1 cellular context compared by ENCODE assay signal in genomic region chr3:142447852-142448315, GRCh38.
TF ChIP-seq lines count a peak whose summit lies in the region.

Gene XRN1, minus strand, starts transcription at chr3:142448037. Its CDS starts 93 bp downstream, at chr3:142447944.

TF ChIP-seq in HepG2, 621 proteins besides CTCF, POLR2A, EP300 and RAD21 (continued from another document and continues in another):
- TF ChIP-seq, protein P1, sequence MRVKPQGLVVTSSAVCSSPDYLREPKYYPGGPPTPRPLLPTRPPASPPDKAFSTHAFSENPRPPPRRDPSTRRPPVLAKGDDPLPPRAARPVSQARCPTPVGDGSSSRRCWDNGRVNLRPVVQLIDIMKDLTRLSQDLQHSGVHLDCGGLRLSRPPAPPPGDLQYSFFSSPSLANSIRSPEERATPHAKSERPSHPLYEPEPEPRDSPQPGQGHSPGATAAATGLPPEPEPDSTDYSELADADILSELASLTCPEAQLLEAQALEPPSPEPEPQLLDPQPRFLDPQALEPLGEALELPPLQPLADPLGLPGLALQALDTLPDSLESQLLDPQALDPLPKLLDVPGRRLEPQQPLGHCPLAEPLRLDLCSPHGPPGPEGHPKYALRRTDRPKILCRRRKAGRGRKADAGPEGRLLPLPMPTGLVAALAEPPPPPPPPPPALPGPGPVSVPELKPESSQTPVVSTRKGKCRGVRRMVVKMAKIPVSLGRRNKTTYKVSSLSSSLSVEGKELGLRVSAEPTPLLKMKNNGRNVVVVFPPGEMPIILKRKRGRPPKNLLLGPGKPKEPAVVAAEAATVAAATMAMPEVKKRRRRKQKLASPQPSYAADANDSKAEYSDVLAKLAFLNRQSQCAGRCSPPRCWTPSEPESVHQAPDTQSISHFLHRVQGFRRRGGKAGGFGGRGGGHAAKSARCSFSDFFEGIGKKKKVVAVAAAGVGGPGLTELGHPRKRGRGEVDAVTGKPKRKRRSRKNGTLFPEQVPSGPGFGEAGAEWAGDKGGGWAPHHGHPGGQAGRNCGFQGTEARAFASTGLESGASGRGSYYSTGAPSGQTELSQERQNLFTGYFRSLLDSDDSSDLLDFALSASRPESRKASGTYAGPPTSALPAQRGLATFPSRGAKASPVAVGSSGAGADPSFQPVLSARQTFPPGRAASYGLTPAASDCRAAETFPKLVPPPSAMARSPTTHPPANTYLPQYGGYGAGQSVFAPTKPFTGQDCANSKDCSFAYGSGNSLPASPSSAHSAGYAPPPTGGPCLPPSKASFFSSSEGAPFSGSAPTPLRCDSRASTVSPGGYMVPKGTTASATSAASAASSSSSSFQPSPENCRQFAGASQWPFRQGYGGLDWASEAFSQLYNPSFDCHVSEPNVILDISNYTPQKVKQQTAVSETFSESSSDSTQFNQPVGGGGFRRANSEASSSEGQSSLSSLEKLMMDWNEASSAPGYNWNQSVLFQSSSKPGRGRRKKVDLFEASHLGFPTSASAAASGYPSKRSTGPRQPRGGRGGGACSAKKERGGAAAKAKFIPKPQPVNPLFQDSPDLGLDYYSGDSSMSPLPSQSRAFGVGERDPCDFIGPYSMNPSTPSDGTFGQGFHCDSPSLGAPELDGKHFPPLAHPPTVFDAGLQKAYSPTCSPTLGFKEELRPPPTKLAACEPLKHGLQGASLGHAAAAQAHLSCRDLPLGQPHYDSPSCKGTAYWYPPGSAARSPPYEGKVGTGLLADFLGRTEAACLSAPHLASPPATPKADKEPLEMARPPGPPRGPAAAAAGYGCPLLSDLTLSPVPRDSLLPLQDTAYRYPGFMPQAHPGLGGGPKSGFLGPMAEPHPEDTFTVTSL (CRISPR knock-in tag; IDR thresholded peaks at IDR 0.05; ENCODE audit: borderline replicate concordance): no peak
- TF ChIP-seq RFXANK (CRISPR knock-in tag; IDR thresholded peaks at IDR 0.05): 0 out of 2 replicates have a peak, but pooled peaks have one; percentile 35
- TF ChIP-seq, protein P2, sequence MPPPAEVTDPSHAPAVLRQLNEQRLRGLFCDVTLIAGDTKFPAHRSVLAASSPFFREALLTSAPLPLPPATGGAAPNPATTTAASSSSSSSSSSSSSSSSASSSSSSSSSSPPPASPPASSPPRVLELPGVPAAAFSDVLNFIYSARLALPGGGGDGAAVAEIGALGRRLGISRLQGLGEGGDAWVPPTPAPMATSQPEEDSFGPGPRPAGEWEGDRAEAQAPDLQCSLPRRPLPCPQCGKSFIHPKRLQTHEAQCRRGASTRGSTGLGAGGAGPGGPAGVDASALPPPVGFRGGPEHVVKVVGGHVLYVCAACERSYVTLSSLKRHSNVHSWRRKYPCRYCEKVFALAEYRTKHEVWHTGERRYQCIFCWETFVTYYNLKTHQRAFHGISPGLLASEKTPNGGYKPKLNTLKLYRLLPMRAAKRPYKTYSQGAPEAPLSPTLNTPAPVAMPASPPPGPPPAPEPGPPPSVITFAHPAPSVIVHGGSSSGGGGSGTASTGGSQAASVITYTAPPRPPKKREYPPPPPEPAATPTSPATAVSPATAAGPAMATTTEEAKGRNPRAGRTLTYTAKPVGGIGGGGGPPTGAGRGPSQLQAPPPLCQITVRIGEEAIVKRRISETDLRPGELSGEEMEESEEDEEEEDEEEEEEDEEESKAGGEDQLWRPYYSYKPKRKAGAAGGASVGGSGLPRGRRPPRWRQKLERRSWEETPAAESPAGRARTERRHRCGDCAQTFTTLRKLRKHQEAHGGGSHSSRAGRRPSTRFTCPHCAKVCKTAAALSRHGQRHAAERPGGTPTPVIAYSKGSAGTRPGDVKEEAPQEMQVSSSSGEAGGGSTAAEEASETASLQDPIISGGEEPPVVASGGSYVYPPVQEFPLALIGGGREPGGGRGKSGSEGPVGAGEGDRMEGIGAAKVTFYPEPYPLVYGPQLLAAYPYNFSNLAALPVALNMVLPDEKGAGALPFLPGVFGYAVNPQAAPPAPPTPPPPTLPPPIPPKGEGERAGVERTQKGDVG (CRISPR knock-in tag; IDR thresholded peaks at IDR 0.05; ENCODE audit: borderline replicate concordance): no peak; the same call in 1 of the 2 replicates
- no peak for TF ChIP-seq JUNB (CRISPR knock-in tag; IDR thresholded peaks at IDR 0.05; ENCODE audit: borderline replicate concordance)
- TF ChIP-seq SUZ12 (IDR thresholded peaks at IDR 0.05; ENCODE audit: low read depth, low read length): no peak
- peak; percentile 82 for TF ChIP-seq YY1 (IDR thresholded peaks at IDR 0.05; ENCODE audit: insufficient read depth, insufficient replicate concordance, low read depth, low read length)
- TF ChIP-seq GFI1 (CRISPR knock-in tag; IDR thresholded peaks at IDR 0.05; ENCODE audit: borderline replicate concordance): no peak
- TF ChIP-seq KAT8 (CRISPR knock-in tag; IDR thresholded peaks at IDR 0.05): peak; percentile 96
- no peak for TF ChIP-seq ZNF10 (CRISPR knock-in tag; IDR thresholded peaks at IDR 0.05; ENCODE audit: borderline replicate concordance, low read depth)
- TF ChIP-seq, protein P3, sequence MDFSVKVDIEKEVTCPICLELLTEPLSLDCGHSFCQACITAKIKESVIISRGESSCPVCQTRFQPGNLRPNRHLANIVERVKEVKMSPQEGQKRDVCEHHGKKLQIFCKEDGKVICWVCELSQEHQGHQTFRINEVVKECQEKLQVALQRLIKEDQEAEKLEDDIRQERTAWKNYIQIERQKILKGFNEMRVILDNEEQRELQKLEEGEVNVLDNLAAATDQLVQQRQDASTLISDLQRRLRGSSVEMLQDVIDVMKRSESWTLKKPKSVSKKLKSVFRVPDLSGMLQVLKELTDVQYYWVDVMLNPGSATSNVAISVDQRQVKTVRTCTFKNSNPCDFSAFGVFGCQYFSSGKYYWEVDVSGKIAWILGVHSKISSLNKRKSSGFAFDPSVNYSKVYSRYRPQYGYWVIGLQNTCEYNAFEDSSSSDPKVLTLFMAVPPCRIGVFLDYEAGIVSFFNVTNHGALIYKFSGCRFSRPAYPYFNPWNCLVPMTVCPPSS (IDR thresholded peaks at IDR 0.05): no peak
- TF ChIP-seq ZNF30 (CRISPR knock-in tag; IDR thresholded peaks at IDR 0.05): no peak
- TF ChIP-seq ZFAT (CRISPR knock-in tag; conservative IDR thresholded peaks at IDR 0.05): no peak
- TF ChIP-seq, protein P4, sequence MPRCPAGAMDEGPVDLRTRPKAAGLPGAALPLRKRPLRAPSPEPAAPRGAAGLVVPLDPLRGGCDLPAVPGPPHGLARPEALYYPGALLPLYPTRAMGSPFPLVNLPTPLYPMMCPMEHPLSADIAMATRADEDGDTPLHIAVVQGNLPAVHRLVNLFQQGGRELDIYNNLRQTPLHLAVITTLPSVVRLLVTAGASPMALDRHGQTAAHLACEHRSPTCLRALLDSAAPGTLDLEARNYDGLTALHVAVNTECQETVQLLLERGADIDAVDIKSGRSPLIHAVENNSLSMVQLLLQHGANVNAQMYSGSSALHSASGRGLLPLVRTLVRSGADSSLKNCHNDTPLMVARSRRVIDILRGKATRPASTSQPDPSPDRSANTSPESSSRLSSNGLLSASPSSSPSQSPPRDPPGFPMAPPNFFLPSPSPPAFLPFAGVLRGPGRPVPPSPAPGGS (CRISPR knock-in tag; IDR thresholded peaks at IDR 0.05): peak; percentile 89
- no peak for TF ChIP-seq THAP8 (CRISPR knock-in tag; IDR thresholded peaks at IDR 0.05; ENCODE audit: borderline replicate concordance)
- TF ChIP-seq ADNP (CRISPR knock-in tag; IDR thresholded peaks at IDR 0.05): no peak
- TF ChIP-seq U2AF1 (optimal IDR thresholded peaks at IDR 0.05; ENCODE audit: low read depth, low read length): peak; percentile 44
- peak; percentile 64; the same call in 1 of the 2 replicates for TF ChIP-seq ZNF350 (CRISPR knock-in tag; IDR thresholded peaks at IDR 0.05; ENCODE audit: borderline replicate concordance, low read depth)
- TF ChIP-seq, protein P5, sequence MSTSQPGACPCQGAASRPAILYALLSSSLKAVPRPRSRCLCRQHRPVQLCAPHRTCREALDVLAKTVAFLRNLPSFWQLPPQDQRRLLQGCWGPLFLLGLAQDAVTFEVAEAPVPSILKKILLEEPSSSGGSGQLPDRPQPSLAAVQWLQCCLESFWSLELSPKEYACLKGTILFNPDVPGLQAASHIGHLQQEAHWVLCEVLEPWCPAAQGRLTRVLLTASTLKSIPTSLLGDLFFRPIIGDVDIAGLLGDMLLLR (CRISPR knock-in tag; IDR thresholded peaks at IDR 0.05): no peak
- TF ChIP-seq ZBTB46 (CRISPR knock-in tag; IDR thresholded peaks at IDR 0.05; ENCODE audit: borderline replicate concordance): no peak
- TF ChIP-seq, protein P6, sequence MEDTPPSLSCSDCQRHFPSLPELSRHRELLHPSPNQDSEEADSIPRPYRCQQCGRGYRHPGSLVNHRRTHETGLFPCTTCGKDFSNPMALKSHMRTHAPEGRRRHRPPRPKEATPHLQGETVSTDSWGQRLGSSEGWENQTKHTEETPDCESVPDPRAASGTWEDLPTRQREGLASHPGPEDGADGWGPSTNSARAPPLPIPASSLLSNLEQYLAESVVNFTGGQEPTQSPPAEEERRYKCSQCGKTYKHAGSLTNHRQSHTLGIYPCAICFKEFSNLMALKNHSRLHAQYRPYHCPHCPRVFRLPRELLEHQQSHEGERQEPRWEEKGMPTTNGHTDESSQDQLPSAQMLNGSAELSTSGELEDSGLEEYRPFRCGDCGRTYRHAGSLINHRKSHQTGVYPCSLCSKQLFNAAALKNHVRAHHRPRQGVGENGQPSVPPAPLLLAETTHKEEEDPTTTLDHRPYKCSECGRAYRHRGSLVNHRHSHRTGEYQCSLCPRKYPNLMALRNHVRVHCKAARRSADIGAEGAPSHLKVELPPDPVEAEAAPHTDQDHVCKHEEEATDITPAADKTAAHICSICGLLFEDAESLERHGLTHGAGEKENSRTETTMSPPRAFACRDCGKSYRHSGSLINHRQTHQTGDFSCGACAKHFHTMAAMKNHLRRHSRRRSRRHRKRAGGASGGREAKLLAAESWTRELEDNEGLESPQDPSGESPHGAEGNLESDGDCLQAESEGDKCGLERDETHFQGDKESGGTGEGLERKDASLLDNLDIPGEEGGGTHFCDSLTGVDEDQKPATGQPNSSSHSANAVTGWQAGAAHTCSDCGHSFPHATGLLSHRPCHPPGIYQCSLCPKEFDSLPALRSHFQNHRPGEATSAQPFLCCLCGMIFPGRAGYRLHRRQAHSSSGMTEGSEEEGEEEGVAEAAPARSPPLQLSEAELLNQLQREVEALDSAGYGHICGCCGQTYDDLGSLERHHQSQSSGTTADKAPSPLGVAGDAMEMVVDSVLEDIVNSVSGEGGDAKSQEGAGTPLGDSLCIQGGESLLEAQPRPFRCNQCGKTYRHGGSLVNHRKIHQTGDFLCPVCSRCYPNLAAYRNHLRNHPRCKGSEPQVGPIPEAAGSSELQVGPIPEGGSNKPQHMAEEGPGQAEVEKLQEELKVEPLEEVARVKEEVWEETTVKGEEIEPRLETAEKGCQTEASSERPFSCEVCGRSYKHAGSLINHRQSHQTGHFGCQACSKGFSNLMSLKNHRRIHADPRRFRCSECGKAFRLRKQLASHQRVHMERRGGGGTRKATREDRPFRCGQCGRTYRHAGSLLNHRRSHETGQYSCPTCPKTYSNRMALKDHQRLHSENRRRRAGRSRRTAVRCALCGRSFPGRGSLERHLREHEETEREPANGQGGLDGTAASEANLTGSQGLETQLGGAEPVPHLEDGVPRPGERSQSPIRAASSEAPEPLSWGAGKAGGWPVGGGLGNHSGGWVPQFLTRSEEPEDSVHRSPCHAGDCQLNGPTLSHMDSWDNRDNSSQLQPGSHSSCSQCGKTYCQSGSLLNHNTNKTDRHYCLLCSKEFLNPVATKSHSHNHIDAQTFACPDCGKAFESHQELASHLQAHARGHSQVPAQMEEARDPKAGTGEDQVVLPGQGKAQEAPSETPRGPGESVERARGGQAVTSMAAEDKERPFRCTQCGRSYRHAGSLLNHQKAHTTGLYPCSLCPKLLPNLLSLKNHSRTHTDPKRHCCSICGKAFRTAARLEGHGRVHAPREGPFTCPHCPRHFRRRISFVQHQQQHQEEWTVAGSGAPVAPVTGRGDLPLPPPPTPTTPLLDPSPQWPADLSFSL (CRISPR knock-in tag; IDR thresholded peaks at IDR 0.05): no peak
- TF ChIP-seq, protein P7, sequence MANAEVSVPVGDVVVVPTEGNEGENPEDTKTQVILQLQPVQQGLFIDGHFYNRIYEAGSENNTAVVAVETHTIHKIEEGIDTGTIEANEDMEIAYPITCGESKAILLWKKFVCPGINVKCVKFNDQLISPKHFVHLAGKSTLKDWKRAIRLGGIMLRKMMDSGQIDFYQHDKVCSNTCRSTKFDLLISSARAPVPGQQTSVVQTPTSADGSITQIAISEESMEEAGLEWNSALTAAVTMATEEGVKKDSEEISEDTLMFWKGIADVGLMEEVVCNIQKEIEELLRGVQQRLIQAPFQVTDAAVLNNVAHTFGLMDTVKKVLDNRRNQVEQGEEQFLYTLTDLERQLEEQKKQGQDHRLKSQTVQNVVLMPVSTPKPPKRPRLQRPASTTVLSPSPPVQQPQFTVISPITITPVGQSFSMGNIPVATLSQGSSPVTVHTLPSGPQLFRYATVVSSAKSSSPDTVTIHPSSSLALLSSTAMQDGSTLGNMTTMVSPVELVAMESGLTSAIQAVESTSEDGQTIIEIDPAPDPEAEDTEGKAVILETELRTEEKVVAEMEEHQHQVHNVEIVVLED (CRISPR knock-in tag; IDR thresholded peaks at IDR 0.05; ENCODE audit: borderline replicate concordance): peak; percentile 86
- TF ChIP-seq KMT2A (CRISPR knock-in tag; IDR thresholded peaks at IDR 0.05): peak; percentile 100
- TF ChIP-seq BCL6 (CRISPR knock-in tag; IDR thresholded peaks at IDR 0.05): no peak; the same call in none of the 2 replicates
- no peak for TF ChIP-seq ZNF724P (CRISPR knock-in tag; IDR thresholded peaks at IDR 0.05; ENCODE audit: borderline replicate concordance)
- TF ChIP-seq ZBTB3 (CRISPR knock-in tag; IDR thresholded peaks at IDR 0.05; ENCODE audit: borderline replicate concordance, low read depth): no peak
- no peak for TF ChIP-seq MED13 (CRISPR knock-in tag; IDR thresholded peaks at IDR 0.05)
- no peak for TF ChIP-seq ZNF12 (CRISPR knock-in tag; IDR thresholded peaks at IDR 0.05)
- peak; percentile 50; the same call in 1 of the 2 replicates for TF ChIP-seq HDAC2 (CRISPR knock-in tag; IDR thresholded peaks at IDR 0.05)
- TF ChIP-seq EZH2 (conservative IDR thresholded peaks at IDR 0.05; ENCODE audit: low read depth, low read length): no peak
- 0 out of 2 replicates have a peak, but pooled peaks have one; percentile 20 for TF ChIP-seq SIX4 (CRISPR knock-in tag; IDR thresholded peaks at IDR 0.05)
- no peak for TF ChIP-seq ZNF232 (CRISPR knock-in tag; IDR thresholded peaks at IDR 0.05; ENCODE audit: borderline replicate concordance)
- TF ChIP-seq ZNF543 (CRISPR knock-in tag; IDR thresholded peaks at IDR 0.05): no peak
- 0 out of 2 replicates have a peak, but pooled peaks have one; percentile 55 for TF ChIP-seq SP140L (CRISPR knock-in tag; IDR thresholded peaks at IDR 0.05; ENCODE audit: borderline replicate concordance)
- no peak for TF ChIP-seq HNRNPUL1 (IDR thresholded peaks at IDR 0.05; ENCODE audit: low read depth, low read length)
